8 cellular contexts compared by ENCODE assay signal in genomic region chr18:37476182-37476581, GRCh38.
A peak's percentile ranks its signal among the peaks of the same experiment; 100 is the strongest.
DNase-seq lines count a peak whose midpoint lies in the region; ATAC-seq, FAIRE-seq and TF ChIP-seq lines count a peak whose summit lies in the region.

No MANE protein-coding gene starts in this region.

- TF ChIP-seq POLR2A in GM12892 (IDR thresholded peaks at IDR 0.05; ENCODE audit: low read depth, low read length), result no peak
- TF ChIP-seq POLR2A in H1 (IDR thresholded peaks at IDR 0.05; ENCODE audit: control extremely low read depth in 1 of 2, low read depth in 2 of 2, low read length in 2 of 2), result no peak

- H3K23ac ChIP-seq in H1 (ENCODE audit: insufficient read length), result no peak overlapping the region

- H4K91ac ChIP-seq in H1 (replicated peaks; ENCODE audit: insufficient read length, low read length), result no peak overlapping the region

- H2AK5ac ChIP-seq in H1 (ENCODE audit: low read depth, low read length), result no peak overlapping the region

- POLR2A ChIA-PET in H1 (lab: Charles Lee; ENCODE audit: partially characterized antibody), result interaction anchor here (0.6 kb wide), 1 partner anchor 54 kb away, joined by 4 read pairs; no protein-coding TSS in a partner anchor

- H3K79me1 ChIP-seq in H1 (ENCODE audit: low read depth, low read length), result no peaks in the 10 kb centered on the region

- no peak overlapping the region for H3K14ac ChIP-seq in H1 (ENCODE audit: insufficient read length)

- H3K27me3 ChIP-seq in H1 (replicated peaks in 1 of 4; ENCODE audit: control insufficient read depth in 3 of 4, extremely low read depth in 1 of 4, insufficient read depth in 3 of 4, low read length in 3 of 4), result no peaks in the 10 kb centered on the region
- H3K27me3 ChIP-seq in psoas muscle (ENCODE audit: insufficient read depth in 3 of 3, low read length in 2 of 3), result peaks cover 0 to 28% (median 6%) of the 10 kb centered on the region in 3 donors

- TF ChIP-seq RAD21 in H1 (IDR thresholded peaks at IDR 0.05 in 1 of 2, conservative IDR thresholded peaks at IDR 0.05 in 1 of 2; ENCODE audit: low read depth in 2 of 2, low read length in 2 of 2), result peak; percentile 71 to 79

- H2BK15ac ChIP-seq in H1 (ENCODE audit: low read length), result no peak overlapping the region

- no peak overlapping the region for H4K5ac ChIP-seq in H1 (ENCODE audit: insufficient read length, low read depth, low read length)

- H4K20me1 ChIP-seq in H1 (replicated peaks in 1 of 2; ENCODE audit: control insufficient read depth in 1 of 2, insufficient read depth in 2 of 2, low read length in 2 of 2), result no peaks in the 10 kb centered on the region

- 60% methylated on average over 6 of the region's 6 CpGs; no CpG with 5 or more reads in 1 of the 2 experiments for WGBS in H1 (ENCODE audit: extremely low coverage in 1 of 2, insufficient coverage in 1 of 2, insufficient read length in 1 of 2, insufficient replicate concordance in 2 of 2, low coverage in 1 of 2, low lambda C conversion rate in 2 of 2, missing lambda C conversion rate in 1 of 2), 2 experiments
- WGBS in psoas muscle, 3 donors, result 38 to 43% (median 42%) methylated on average over 6 of the region's 6 CpGs

- FAIRE-seq in GM12892 (lab: Jason Lieb, UNC) (no peak), H1 (lab: Jason Lieb, UNC) (peak; percentile 72)

- H3K36me3 ChIP-seq in H1 (ENCODE audit: control insufficient read depth in 2 of 4, insufficient read depth in 4 of 4, low read length in 3 of 4) (no peaks in the 10 kb centered on the region), psoas muscle (ENCODE audit: insufficient read depth in 1 of 2, low read depth in 1 of 2) (no peaks in the 10 kb centered on the region)

- ATAC-seq in psoas muscle, result no peak

- no peak overlapping the region for H3K9ac ChIP-seq in H1 (replicated peaks in 1 of 4; ENCODE audit: extremely low read depth in 1 of 4, low read depth in 3 of 4, low read length in 3 of 4)

- H3K4me3 ChIP-seq in H1 (ENCODE audit: extremely low read depth in 1 of 4, insufficient read depth in 2 of 4, low read depth in 3 of 4, low read length in 4 of 4) (no peak overlapping the region), psoas muscle (no peak overlapping the region), coronary artery (no peak overlapping the region)

- intact Hi-C loops in psoas muscle (cut with DNase I), result no loop called here

- H3K27ac ChIP-seq in H1 (ENCODE audit: low read depth, low read length) (no peak overlapping the region), psoas muscle (no peak overlapping the region), coronary artery (no peak overlapping the region)

- H2BK120ac ChIP-seq in H1 (replicated peaks; ENCODE audit: low read depth, low read length), result no peak overlapping the region

- TF ChIP-seq CTCF in H1 (IDR thresholded peaks at IDR 0.05; ENCODE audit: control extremely low read depth in 1 of 3, insufficient read depth in 1 of 3, low read depth in 1 of 3, low read length in 3 of 3), result peak; percentile 69 to 94 (median 75)
- peak; percentile 25 for TF ChIP-seq CTCF in psoas muscle (IDR thresholded peaks at IDR 0.05)
- no peak for TF ChIP-seq CTCF in coronary artery (IDR thresholded peaks at IDR 0.05)

- H2BK12ac ChIP-seq in H1 (ENCODE audit: low read depth, low read length), result 0 out of 2 replicates have a peak overlapping the region, but pooled peaks have one; percentile 62

- H3K23me2 ChIP-seq in H1 (ENCODE audit: low read depth, low read length), result no peaks in the 10 kb centered on the region

- H4K8ac ChIP-seq in H1 (ENCODE audit: extremely low read depth, insufficient read depth, low read length), result no peak overlapping the region

- H3K18ac ChIP-seq in H1 (ENCODE audit: extremely low read depth, low read length), result no peak overlapping the region

- H3K79me2 ChIP-seq in H1 (ENCODE audit: control insufficient read depth in 1 of 2, insufficient read depth in 2 of 2, low read length in 2 of 2), result no peaks in the 10 kb centered on the region

- peak overlapping the region; percentile 20; the same call in 1 of the 2 replicates for H2BK5ac ChIP-seq in H1 (ENCODE audit: low read depth, low read length)

- H3K9me3 ChIP-seq in H1 (ENCODE audit: insufficient read depth in 2 of 2, low read depth in 1 of 2, low read length in 1 of 2), result no peaks in the 10 kb centered on the region
- H3K9me3 ChIP-seq in psoas muscle, result no peaks in the 10 kb centered on the region

- H2BK20ac ChIP-seq in H1 (ENCODE audit: low read length), result no peak overlapping the region

- TF ChIP-seq EP300 in H1 (IDR thresholded peaks at IDR 0.05; ENCODE audit: borderline replicate concordance in 1 of 2, low read depth in 2 of 2, low read length in 2 of 2), result no peak

- H3K4me1 ChIP-seq in H1 (replicated peaks in 1 of 4; ENCODE audit: control insufficient read depth in 3 of 4, insufficient read depth in 4 of 4, low read length in 3 of 4) (peaks cover 0 to 6% (median 0%) of the 10 kb centered on the region in 4 experiments; a peak in 2 of 7 replicates), psoas muscle (no peaks in the 10 kb centered on the region)

- CTCF ChIA-PET in H1 (lab: Charles Lee; ENCODE audit: partially characterized antibody), result interaction anchor here (0.7 to 8.6 kb wide), 25 partner anchors 10 to 533 kb away, joined by 3 to 144 read pairs (median 7); no protein-coding TSS in a partner anchor

- no peak overlapping the region for H3K56ac ChIP-seq in H1 (replicated peaks; ENCODE audit: insufficient read length, low read depth, low read length)

- H3K4me2 ChIP-seq in H1 (ENCODE audit: insufficient read depth in 1 of 2, low read depth in 2 of 2, low read length in 2 of 2), result no peak overlapping the region

- H2AFZ ChIP-seq in H1 (ENCODE audit: low read length), result no peak overlapping the region

- DNase-seq in CMK (ENCODE audit: low read depth) (peak; percentile 3), GM12892 (ENCODE audit: insufficient read length) (peak; percentile 32), NCI-H146 treated with DMSO at 0.1 percent for 48 hours (lab: John Stamatoyannopoulos, UW; ENCODE audit: unreplicated experiment) (peak; percentile 39), H1 (ENCODE audit: low read depth in 1 of 2, low spot score in 2 of 2) (peak in 1 of 2 experiments; percentile 79), psoas muscle (no peak), superior temporal gyrus (ENCODE audit: extremely low spot score) (no peak), coronary artery (ENCODE audit: low spot score) (no peak), NCI-H1048 (lab: John Stamatoyannopoulos, UW) (no peak)

- no peak overlapping the region for H3K4ac ChIP-seq in H1 (replicated peaks; ENCODE audit: insufficient read length, low read depth, low read length)

TF ChIP-seq in H1, 55 proteins besides CTCF, POLR2A, EP300 and RAD21:
- TF ChIP-seq TEAD4 (IDR thresholded peaks at IDR 0.05; ENCODE audit: low read depth, low read length), result peak; percentile 75
- no peak for TF ChIP-seq FOSL1 (IDR thresholded peaks at IDR 0.05; ENCODE audit: insufficient read depth, low read depth, low read length)
- TF ChIP-seq EGR1 (IDR thresholded peaks at IDR 0.05; ENCODE audit: borderline replicate concordance, low read depth, low read length), result no peak
- TF ChIP-seq YY1 (IDR thresholded peaks at IDR 0.05; ENCODE audit: low read depth, low read length), result 0 out of 2 replicates have a peak, but pooled peaks have one; percentile 35
- no peak for TF ChIP-seq CEBPB (IDR thresholded peaks at IDR 0.05; ENCODE audit: low read depth, low read length)
- TF ChIP-seq SIX5 (IDR thresholded peaks at IDR 0.05; ENCODE audit: low read depth, low read length), result no peak
- TF ChIP-seq SRF (IDR thresholded peaks at IDR 0.05; ENCODE audit: low read depth, low read length), result no peak
- TF ChIP-seq KDM1A (IDR thresholded peaks at IDR 0.05; ENCODE audit: borderline replicate concordance, low read length), result no peak

Comparison
In these comparisons a context has a peak if more than half of its experiments do, and no peak if none do; other contexts are left out.
1. DNase-seq: peak in CMK (single experiment), GM12892 (single experiment) and NCI-H146 treated with DMSO at 0.1 percent for 48 hours (single experiment); none in psoas muscle (0 of 2), superior temporal gyrus (single experiment), coronary artery (single experiment) and NCI-H1048 (single experiment).